ENCODE assay signal across 16 cellular contexts in genomic region chr5:112914584-112914983, GRCh38. TPM values are rescaled to one million over a fixed set of nuclear protein-coding genes. Genes with fewer than 3 reads are reported as not detected.
DNase-seq lines count a peak whose midpoint lies in the region; ATAC-seq, FAIRE-seq and TF ChIP-seq lines count a peak whose summit lies in the region.
"Had no signal": no experiment of that assay in that cellular context is flagged by ENCODE, and none has a peak within 500 bp of the region (broad histone marks: within the 10 kb centered on the region; RNA-seq: fewer than 3 reads in every experiment).

No MANE protein-coding gene starts in this region.

- H3K79me1 ChIP-seq in H9 (ENCODE audit: insufficient read depth, low read depth, low read length, poor library complexity, severe bottlenecking), result peaks cover 4% of the 10 kb centered on the region

- no peak overlapping the region for H4K5ac ChIP-seq in H9 (ENCODE audit: insufficient read length, low read depth, low read length)

- peak; percentile 74 for FAIRE-seq in RCC 7860 (lab: Jason Lieb, UNC)
- FAIRE-seq: GM12878 had no signal

- H3K4me2 ChIP-seq in GM23248 (ENCODE audit: unreplicated experiment) (no peak overlapping the region), osteoblast (ENCODE audit: insufficient read depth, low read length) (peak overlapping the region; percentile 24), H9 (ENCODE audit: insufficient read depth, insufficient read length, low read length) (no peak overlapping the region)

- no peak overlapping the region for H2BK120ac ChIP-seq in H9 (ENCODE audit: low read depth, low read length, poor library complexity, severe bottlenecking)

- TF ChIP-seq CTCF in epithelial cell of esophagus (IDR thresholded peaks at IDR 0.05; ENCODE audit: insufficient read depth, low read depth, low read length, missing control alignments) (no peak), osteoblast (IDR thresholded peaks at IDR 0.05; ENCODE audit: extremely low read depth, low read depth, low read length) (no peak), H9 (conservative IDR thresholded peaks at IDR 0.05) (no peak)

- H3K4ac ChIP-seq in H9 (ENCODE audit: low read depth, low read length), result no peak overlapping the region

- no peaks in the 10 kb centered on the region for H3K27me3 Mint-ChIP-seq in H9 (ENCODE audit: low read depth)
- H3K27me3 Mint-ChIP-seq: IgD-negative memory B cell had no signal

- no peak overlapping the region for H3K56ac ChIP-seq in H9 (ENCODE audit: insufficient read length, low read depth, low read length)

- H3K23me2 ChIP-seq in H9 (ENCODE audit: insufficient read length, low read depth, low read length, poor library complexity, severe bottlenecking), result no peaks in the 10 kb centered on the region

- ATAC-seq in GM21526 (IDR thresholded peaks at IDR 0.05; ENCODE audit: low FRiP score, unreplicated experiment), result no peak
- ATAC-seq in HG02678 (IDR thresholded peaks at IDR 0.05; ENCODE audit: unreplicated experiment), result no peak
- ATAC-seq: GM12878 had no signal

- H3K27ac Mint-ChIP-seq in H9, result 0 out of 7 replicates have a peak overlapping the region, but pooled peaks of 1 of the 3 experiments have one; percentile 59
- H3K27ac Mint-ChIP-seq: IgD-negative memory B cell had no signal

- H3K9ac ChIP-seq in GM23248 (no peak overlapping the region), H9 (ENCODE audit: extremely low read depth, insufficient read length, low read length) (no peak overlapping the region)

- H3K36me3 Mint-ChIP-seq in H9 (ENCODE audit: insufficient read depth in 1 of 3, low read depth in 3 of 3), result peaks cover 8 to 53% (median 48%) of the 10 kb centered on the region in 3 experiments; a peak in 6 of 7 replicates

- no peaks in the 10 kb centered on the region for H3K27me3 ChIP-seq in GM23248 (replicated peaks; ENCODE audit: insufficient read depth)
- H3K27me3 ChIP-seq in osteoblast (ENCODE audit: insufficient read depth, low read length), result no peaks in the 10 kb centered on the region
- H3K27me3 ChIP-seq in H9 (ENCODE audit: insufficient read depth, low read length), result no peaks in the 10 kb centered on the region
- H3K27me3 ChIP-seq: vagina had no signal

- H2BK12ac ChIP-seq in H9 (ENCODE audit: insufficient read length, low read depth, low read length), result no peak overlapping the region

- H3K27ac ChIP-seq in GM23248 (no peak overlapping the region), osteoblast (ENCODE audit: low read depth, low read length) (peak overlapping the region; percentile 54), H9 (ENCODE audit: insufficient read length, low read depth, low read length) (no peak overlapping the region)
- H3K27ac ChIP-seq: C4-2B, vagina had no signal

- no peaks in the 10 kb centered on the region for H3K9me3 Mint-ChIP-seq in H9
- H3K9me3 Mint-ChIP-seq: IgD-negative memory B cell had no signal

- H3K23ac ChIP-seq in H9 (ENCODE audit: insufficient read length, low read depth, low read length), result no peak overlapping the region

- no peak overlapping the region for H3K4me3 Mint-ChIP-seq in H9

- no peak overlapping the region for H3K18ac ChIP-seq in H9 (ENCODE audit: insufficient read length, low read depth, low read length)

- H3K79me2 ChIP-seq in GM23248 (ENCODE audit: insufficient read depth), result peaks cover 93% of the 10 kb centered on the region
- H3K79me2 ChIP-seq in osteoblast (ENCODE audit: insufficient read depth, low read length), result peaks cover 76% of the 10 kb centered on the region
- H3K79me2 ChIP-seq in H9 (ENCODE audit: insufficient read depth, low read length), result no peaks in the 10 kb centered on the region

- H3K36me3 ChIP-seq in GM23248 (ENCODE audit: low read depth), result peaks cover 24% of the 10 kb centered on the region
- H3K36me3 ChIP-seq in osteoblast (ENCODE audit: insufficient read depth, low read length), result peaks cover 43% of the 10 kb centered on the region

- H3K9me3 ChIP-seq in GM23248 (ENCODE audit: low read depth) (no peaks in the 10 kb centered on the region), osteoblast (ENCODE audit: low read depth, low read length) (no peaks in the 10 kb centered on the region), H9 (ENCODE audit: control insufficient read depth, low read depth, low read length) (no peaks in the 10 kb centered on the region)
- H3K9me3 ChIP-seq: vagina had no signal

- H4K20me1 ChIP-seq in GM23248 (ENCODE audit: insufficient read depth) (0 out of 2 replicates have a peak, but pooled peaks cover 3% of the 10 kb centered on the region), osteoblast (ENCODE audit: insufficient read depth, low read length) (peaks cover 18% of the 10 kb centered on the region), H9 (ENCODE audit: control insufficient read depth, insufficient read depth, insufficient read length) (no peaks in the 10 kb centered on the region)

- in situ Hi-C loops in GM23248 (cut with MboI), result no loop called here

- H3K4me1 ChIP-seq in GM23248 (ENCODE audit: insufficient read depth) (peaks cover 28% of the 10 kb centered on the region; the same call in 1 of the 2 replicates), osteoblast (ENCODE audit: insufficient read depth, low read length) (peaks cover 25% of the 10 kb centered on the region), H9 (ENCODE audit: insufficient read depth, low read length) (no peaks in the 10 kb centered on the region)

- peak; percentile 58 for DNase-seq in GM23248
- peak; percentile 56 for DNase-seq in RCC 7860 (ENCODE audit: low spot score)
- peak; percentile 55 for DNase-seq in epithelial cell of esophagus (ENCODE audit: low read depth)
- no peak for DNase-seq in osteoblast (ENCODE audit: insufficient read length, low spot score, missing footprints)
- no peak for DNase-seq in H9
- DNase-seq: activated CD4-positive, alpha-beta T cell treated with anti-CD3 and anti-CD28 coated beads for 1 hour; activated T-cell treated with anti-CD3 and anti-CD28 coated beads, Interleukin-2, amount 50 U/mL, for 48 hours; anterior cingulate cortex; NCI-H1417 treated with DMSO at 0.1 percent for 48 hours; stimulated activated CD4-positive, alpha-beta T cell treated with anti-CD3 and anti-CD28 coated beads, Interleukin-2, amount 100 ng/mL, for 48 hours had no signal

- H3T11ph ChIP-seq in H9 (ENCODE audit: low read length), result no peak overlapping the region

- no peaks in the 10 kb centered on the region for H3K9me2 ChIP-seq in GM23248 (ENCODE audit: insufficient read depth)

- H2BK15ac ChIP-seq in H9 (ENCODE audit: low read depth, low read length), result no peak overlapping the region

- 88 to 90% methylated on average over 4 of the region's 4 CpGs for WGBS in GM23248 (ENCODE audit: low coverage in 1 of 2, low lambda C conversion rate in 2 of 2, missing lambda C conversion rate in 2 of 2), 2 experiments
- WGBS in H9 (ENCODE audit: extremely low coverage, insufficient read length, low lambda C conversion rate), result no CpG with 5 or more reads among the region's 4 CpGs

- H3K4me1 Mint-ChIP-seq in H9, result no peaks in the 10 kb centered on the region

- H2AFZ ChIP-seq in GM23248 (no peak overlapping the region), osteoblast (ENCODE audit: low read length) (no peak overlapping the region), H9 (ENCODE audit: low read length) (no peak overlapping the region)

- H3F3A ChIP-seq in GM23248 (ENCODE audit: insufficient read depth), result peaks cover 37% of the 10 kb centered on the region

- no peak overlapping the region for H4K91ac ChIP-seq in H9 (ENCODE audit: insufficient read length, low read depth, low read length)

- no peak overlapping the region for H2BK20ac ChIP-seq in H9 (ENCODE audit: low read depth, low read length, poor library complexity, severe bottlenecking)

- H3K4me3 ChIP-seq in GM23248, result no peak overlapping the region
- no peak overlapping the region for H3K4me3 ChIP-seq in epithelial cell of esophagus (ENCODE audit: low read length)
- H3K4me3 ChIP-seq in osteoblast (ENCODE audit: insufficient read depth, low read length), result no peak overlapping the region
- H3K4me3 ChIP-seq: GM12878, vagina had no signal

- H4K8ac ChIP-seq in H9 (replicated peaks; ENCODE audit: insufficient read length, low read depth, low read length), result no peak overlapping the region

- H2AK5ac ChIP-seq in H9 (ENCODE audit: insufficient read length, low read length), result no peak overlapping the region

- H2BK5ac ChIP-seq in H9 (ENCODE audit: insufficient read length, low read length), result no peak overlapping the region

- H3K14ac ChIP-seq in H9 (ENCODE audit: insufficient read depth, low read length), result no peak overlapping the region

RNA-seq across cellular contexts. Expression of gene REEP5, which starts 7.4 kb away (rescaled TPM):
- total RNA-seq in GM23248 (2014; rRNA removed; shearing (Covaris generic)), result 41.9 and 52.3 TPM in 2 replicates
- 227 and 233 TPM in 2 replicates for polyA plus RNA-seq in GM23248 (2016; fragmentation: Nextera tagmentation; extraction: Ambion mirVana)
- total RNA-seq in osteoblast, result 37.3 and 38.0 TPM in 2 replicates
- 45.3 and 46.2 TPM in 2 replicates for total RNA-seq in H9 (2021)

RNA-seq across cellular contexts. Expression of gene SRP19, which starts 53.5 kb away (rescaled TPM):
- 56.0 and 66.6 TPM in 2 replicates for total RNA-seq in GM23248 (2014; rRNA removed; shearing (Covaris generic))
- 154 and 158 TPM in 2 replicates for polyA plus RNA-seq in GM23248 (2016; fragmentation: Nextera tagmentation; extraction: Ambion mirVana)
- total RNA-seq in osteoblast (55.7 and 59.0 TPM in 2 replicates), H9 (2021) (78.9 and 82.5 TPM in 2 replicates)

Comparison
In these comparisons a context has a peak if more than half of its experiments do, and no peak if none do; other contexts are left out.
1. DNase-seq: peak in GM23248 (single experiment), RCC 7860 (single experiment) and epithelial cell of esophagus (single experiment); none in osteoblast (single experiment) and H9 (single experiment).